9 cellular contexts compared by ENCODE assay signal in the genomic region with DNA sequence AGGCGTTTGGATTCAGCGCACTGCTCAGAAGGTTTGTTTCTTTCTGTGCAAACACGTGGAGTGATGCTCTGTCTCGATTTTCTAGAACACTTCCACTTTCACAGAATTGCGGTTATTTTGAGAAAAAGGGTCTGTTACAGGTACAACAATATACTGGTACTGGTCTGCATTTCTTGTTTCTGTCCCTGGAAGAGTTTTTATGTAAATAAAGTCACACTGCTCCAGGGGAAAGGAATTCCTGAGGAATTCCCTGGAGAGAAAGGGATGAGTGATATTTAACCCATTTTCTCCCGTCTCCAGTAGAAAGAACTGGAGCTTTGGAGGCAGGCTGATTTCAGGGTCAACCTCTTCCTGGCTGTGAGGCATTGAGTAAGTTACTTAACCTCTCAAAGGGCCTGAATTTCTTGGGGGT. TPM values are rescaled to one million over a fixed set of nuclear protein-coding genes. Genes with fewer than 3 reads are reported as not detected.
DNase-seq lines count a peak whose midpoint lies in the region; ATAC-seq, FAIRE-seq and TF ChIP-seq lines count a peak whose summit lies in the region.
"Had no signal": no experiment of that assay in that cellular context is flagged by ENCODE, and none has a peak within 500 bp of the region (broad histone marks: within the 10 kb centered on the region; RNA-seq: fewer than 3 reads in every experiment).

No MANE protein-coding gene starts in this region.

- no peaks in the 10 kb centered on the region for H3K79me2 ChIP-seq in OCI-LY7 (ENCODE audit: insufficient read depth, low read depth, low read length)
- H3K79me2 ChIP-seq: parathyroid adenoma had no signal

- no peak for TF ChIP-seq CTCF in OCI-LY7 (conservative IDR thresholded peaks at IDR 0.05; ENCODE audit: low read length)

- H3K36me3 Mint-ChIP-seq in stimulated activated naive CD8-positive, alpha-beta T cell treated with anti-CD3 and anti-CD28 coated beads, Interleukin-15, Interleukin-2, amounts not matched to agents 100 ng/mL and 50 ng/mL, for 24 hours (ENCODE audit: low read depth): no peaks in the 10 kb centered on the region

- no peaks in the 10 kb centered on the region for H3K9me2 ChIP-seq in OCI-LY7 (ENCODE audit: insufficient read depth, low read length)

- peaks cover 73% of the 10 kb centered on the region for H3K4me1 ChIP-seq in OCI-LY7 (ENCODE audit: insufficient read depth, low read length, poor library complexity, severe bottlenecking)
- H3K4me1 ChIP-seq: parathyroid adenoma had no signal

- ATAC-seq in stimulated activated naive CD8-positive, alpha-beta T cell treated with anti-CD3 and anti-CD28 coated beads, Interleukin-15, Interleukin-2, amounts not matched to agents 100 U/mL and 50 U/mL, for 24 hours: no peak
- ATAC-seq in GM19452 (IDR thresholded peaks at IDR 0.05; ENCODE audit: unreplicated experiment): no peak

- H4K20me1 ChIP-seq in OCI-LY7 (ENCODE audit: insufficient read depth, low read length): no peaks in the 10 kb centered on the region

- H3K9me3 ChIP-seq in OCI-LY7 (ENCODE audit: low read length): peaks cover 7% of the 10 kb centered on the region

- no peaks in the 10 kb centered on the region for H3K27me3 Mint-ChIP-seq in stimulated activated naive CD8-positive, alpha-beta T cell treated with anti-CD3 and anti-CD28 coated beads, Interleukin-15, Interleukin-2, amounts not matched to agents 100 ng/mL and 50 ng/mL, for 24 hours

- H3K27ac ChIP-seq in OCI-LY7 (ENCODE audit: low read depth, low read length, poor library complexity, severe bottlenecking): peak overlapping the region; percentile 93
- H3K27ac ChIP-seq: parathyroid adenoma had no signal

- BruUV-seq in OCI-LY7 (replicated peaks; lab: Mats Ljungman, UMichigan): no TSS peak

- peak overlapping the region; percentile 15 for H3K27ac Mint-ChIP-seq in stimulated activated naive CD8-positive, alpha-beta T cell treated with anti-CD3 and anti-CD28 coated beads, Interleukin-15, Interleukin-2, amounts not matched to agents 100 ng/mL and 50 ng/mL, for 24 hours

- no peak for FAIRE-seq in GM19239 (lab: Jason Lieb, UNC)

- H3K9me3 Mint-ChIP-seq in stimulated activated naive CD8-positive, alpha-beta T cell treated with anti-CD3 and anti-CD28 coated beads, Interleukin-15, Interleukin-2, amounts not matched to agents 100 ng/mL and 50 ng/mL, for 24 hours: no peaks in the 10 kb centered on the region

- intact Hi-C loops in OCI-LY7 (cut with micrococcal nuclease; ENCODE audit: unreplicated experiment): no loop called here

- DNase-seq in stimulated activated naive CD8-positive, alpha-beta T cell treated with anti-CD3 and anti-CD28 coated beads, Interleukin-15, Interleukin-2, amounts not matched to agents 100 U/mL and 50 U/mL, for 24 hours: no peak
- DNase-seq in OCI-LY7 (ENCODE audit: low spot score) (peak; percentile 80), germinal center (ENCODE audit: low spot score) (peak; percentile 67), GM19239 (ENCODE audit: insufficient read length, low spot score) (no peak), DMS 273 treated with DMSO at 0.1 percent for 48 hours (lab: John Stamatoyannopoulos, UW) (no peak), hippocampal formation (lab: John Stamatoyannopoulos, UW) (no peak)

- peaks cover 59% of the 10 kb centered on the region for H3K4me1 Mint-ChIP-seq in stimulated activated naive CD8-positive, alpha-beta T cell treated with anti-CD3 and anti-CD28 coated beads, Interleukin-15, Interleukin-2, amounts not matched to agents 100 ng/mL and 50 ng/mL, for 24 hours (ENCODE audit: low read depth)

- no peak overlapping the region for H2AFZ ChIP-seq in OCI-LY7 (ENCODE audit: low read length)
- H2AFZ ChIP-seq: parathyroid adenoma had no signal

- POLR2A ChIA-PET in OCI-LY7 (lab: Charles Lee): interaction anchor here (0.8 to 1.7 kb wide), 6 partner anchors 9 to 31 kb away, joined by 3 to 8 read pairs (median 5); no protein-coding TSS in a partner anchor

- CTCF ChIA-PET in OCI-LY7 (lab: Charles Lee; ENCODE audit: unreplicated experiment): no interaction called here

- peak overlapping the region; percentile 49 for H3K4me3 Mint-ChIP-seq in stimulated activated naive CD8-positive, alpha-beta T cell treated with anti-CD3 and anti-CD28 coated beads, Interleukin-15, Interleukin-2, amounts not matched to agents 100 ng/mL and 50 ng/mL, for 24 hours

- peaks cover 4% of the 10 kb centered on the region; the same call in 1 of the 2 replicates for H3K36me3 ChIP-seq in OCI-LY7 (ENCODE audit: insufficient read depth, low read length)

- H3K4me2 ChIP-seq in OCI-LY7 (ENCODE audit: low read length): peak overlapping the region; percentile 83

- peak overlapping the region; percentile 62 for H3K4me3 ChIP-seq in OCI-LY7 (ENCODE audit: low read depth, low read length, poor library complexity, severe bottlenecking)

RNA-seq across cellular contexts. Expression of gene RMI2, which starts 16.2 kb away (rescaled TPM):
- total RNA-seq in OCI-LY7 (2014; rRNA removed; shearing (Covaris generic)): 60.4 and 84.5 TPM in 2 replicates
- 126 and 157 TPM in 2 replicates for total RNA-seq in OCI-LY7 (2022)

RNA-seq across cellular contexts. Expression of gene PRM1, which starts 48.0 kb away (rescaled TPM):
- not detected in 2 replicates for total RNA-seq in OCI-LY7 (2014; rRNA removed; shearing (Covaris generic))
- total RNA-seq in OCI-LY7 (2022): not detected in 2 replicates

RNA-seq across cellular contexts. Expression of gene PRM2, which starts 52.8 kb away (rescaled TPM):
- not detected in 2 replicates for total RNA-seq in OCI-LY7 (2014; rRNA removed; shearing (Covaris generic))
- not detected in 2 replicates for total RNA-seq in OCI-LY7 (2022)

RNA-seq across cellular contexts. Expression of gene PRM3, which starts 55.7 kb away (rescaled TPM):
- total RNA-seq in OCI-LY7 (2014; rRNA removed; shearing (Covaris generic)): not detected in 2 replicates
- total RNA-seq in OCI-LY7 (2022): not detected in 2 replicates

RNA-seq across cellular contexts. Expression of gene TNP2, which starts 60.0 kb away (rescaled TPM):
- not detected in 2 replicates for total RNA-seq in OCI-LY7 (2014; rRNA removed; shearing (Covaris generic))
- total RNA-seq in OCI-LY7 (2022): not detected in 2 replicates

Comparison
In these comparisons a context has a peak if more than half of its experiments do, and no peak if none do; other contexts are left out.
1. DNase-seq: peak in OCI-LY7 (single experiment) and germinal center (single experiment); none in stimulated activated naive CD8-positive, alpha-beta T cell treated with anti-CD3 and anti-CD28 coated beads, Interleukin-15, Interleukin-2, amounts not matched to agents 100 U/mL and 50 U/mL, for 24 hours (single experiment), GM19239 (single experiment), DMS 273 treated with DMSO at 0.1 percent for 48 hours (single experiment) and hippocampal formation (0 of 2).